ENCODE assay signal across 19 cellular contexts in the genomic region with DNA sequence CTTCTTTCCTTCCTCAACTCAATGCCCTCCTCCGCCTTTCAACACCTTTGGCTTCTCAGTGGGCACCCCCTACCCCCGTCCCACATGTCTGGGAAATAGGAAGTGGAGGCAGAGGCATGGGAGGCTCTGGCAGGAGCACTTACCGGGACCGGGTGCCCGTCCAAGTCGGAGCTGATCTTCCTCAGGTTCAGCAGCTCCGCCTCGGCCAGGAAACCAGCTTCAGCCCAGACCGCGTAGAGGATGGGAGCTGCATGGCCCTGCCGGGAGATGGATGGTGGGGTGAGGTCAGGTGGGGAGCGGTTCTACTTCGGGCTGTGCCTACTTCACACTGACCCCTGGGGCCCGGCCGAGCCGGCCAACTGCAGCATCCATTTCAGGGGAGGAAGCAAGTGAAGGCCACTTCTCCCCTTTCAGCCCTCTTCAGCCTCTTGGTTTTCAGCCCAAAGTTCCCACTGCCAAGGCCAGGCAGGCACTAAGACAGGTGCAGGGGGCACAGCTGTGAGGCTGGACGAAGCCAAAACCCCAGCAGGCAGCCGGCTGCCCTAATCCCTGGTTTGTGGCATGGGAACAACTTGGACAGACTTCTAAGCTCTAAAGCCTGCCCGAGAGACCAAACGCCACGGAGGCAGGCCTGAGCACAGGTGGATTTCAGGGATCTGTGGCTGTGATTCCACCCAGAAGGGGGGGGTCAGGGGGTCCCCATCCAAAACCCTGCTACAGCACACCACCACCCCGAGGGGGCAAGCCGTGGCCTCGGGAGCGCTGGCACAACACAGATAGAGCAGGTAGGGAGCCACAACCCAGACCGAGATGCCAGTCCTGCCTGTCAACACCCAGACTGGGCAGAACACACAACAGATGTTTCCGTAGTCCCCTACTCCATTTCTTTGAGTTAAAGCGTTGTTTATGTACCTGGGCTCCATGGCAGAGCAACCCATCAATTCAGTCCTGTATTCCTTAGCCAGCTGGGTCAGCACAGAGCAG. TPM values are rescaled to one million over a fixed set of nuclear protein-coding genes. Genes with fewer than 3 reads are reported as not detected.
A peak's percentile ranks its signal among the peaks of the same experiment; 100 is the strongest.
DNase-seq lines count a peak whose midpoint lies in the region; TF ChIP-seq lines count a peak whose summit lies in the region.
"Had no signal": no experiment of that assay in that cellular context is flagged by ENCODE, and none has a peak within 500 bp of the region (broad histone marks: within the 10 kb centered on the region; RNA-seq: fewer than 3 reads in every experiment).

No MANE protein-coding gene starts in this region.

- POLR2A ChIA-PET in RWPE1 (lab: Yijun Ruan, JAX; ENCODE audit: low non-redundant PET) = interaction anchor here (0.5 kb wide), 1 partner anchor 520 kb away, joined by 6 read pairs; no protein-coding TSS in a partner anchor

- H3K4me1 Mint-ChIP-seq in osteocyte (ENCODE audit: unreplicated experiment) = peaks cover 81% of the 10 kb centered on the region

- in situ Hi-C loops in G401 (cut with HindIII; ENCODE audit: low sequenced_read_pairs) = no loop called here

- intact Hi-C loops in esophagus muscularis mucosa (cut with DNase I) = no loop called here

- DNase-seq in G401 (ENCODE audit: low spot score) = peak; percentile 53
- DNase-seq in RWPE1 (ENCODE audit: low spot score) = no peak
- no peak for DNase-seq in esophagus muscularis mucosa (ENCODE audit: extremely low spot score)
- no peak for DNase-seq in osteocyte (ENCODE audit: extremely low spot score, unreplicated experiment)
- DNase-seq in NCI-H1105 (lab: John Stamatoyannopoulos, UW) = no peak
- no peak for DNase-seq in DMS153 treated with DMSO at 0.1 percent for 48 hours (lab: John Stamatoyannopoulos, UW; ENCODE audit: unreplicated experiment)
- no peak for DNase-seq in HuH-7 (ENCODE audit: low spot score)
- DNase-seq in NK-92 (lab: John Stamatoyannopoulos, UW; ENCODE audit: unreplicated experiment) = no peak
- DNase-seq: anterior cingulate cortex; DMS 273 treated with DMSO at 0.1 percent for 48 hours; NCI-H2107; NCI-H748 treated with DMSO at 0.1 percent for 48 hours; stimulated activated CD4-positive, alpha-beta T cell treated with anti-CD3 and anti-CD28 coated beads, Interleukin-4, amount 100 ng/mL, for 24 hours; stimulated activated CD8-positive, alpha-beta memory T cell treated with anti-CD3 and anti-CD28 coated beads, Interleukin-4, amount 100 ng/mL, for 48 hours; T-cell; testis had no signal

- WGBS in esophagus muscularis mucosa = 90% methylated on average over 22 of the region's 28 CpGs

- H3K4me3 Mint-ChIP-seq in osteocyte (ENCODE audit: unreplicated experiment) = no peak overlapping the region
- H3K4me3 Mint-ChIP-seq: B cell, mesothelial cell of epicardium, T-cell had no signal

- TF ChIP-seq CTCF in RWPE1 (conservative IDR thresholded peaks at IDR 0.05; ENCODE audit: low read depth) (no peak), esophagus muscularis mucosa (IDR thresholded peaks at IDR 0.05) (no peak), osteocyte (IDR thresholded peaks at IDR 0.05) (no peak)

- no peak overlapping the region for H3K4me3 ChIP-seq in esophagus muscularis mucosa
- H3K4me3 ChIP-seq: coronary artery, testis had no signal

- H3K27ac ChIP-seq in RWPE1 (peak overlapping the region; percentile 96), esophagus muscularis mucosa (replicated peaks in 1 of 4) (peak overlapping the region in 3 of 4 donors; percentile 50 to 62 (median 57))
- H3K27ac ChIP-seq: testis had no signal

- no peaks in the 10 kb centered on the region for H3K27me3 Mint-ChIP-seq in osteocyte (ENCODE audit: unreplicated experiment)
- H3K27me3 Mint-ChIP-seq: B cell, T-cell had no signal

- peaks cover 43 to 61% (median 58%) of the 10 kb centered on the region in 4 donors for H3K36me3 ChIP-seq in esophagus muscularis mucosa

- peaks cover 35% of the 10 kb centered on the region for H3K36me3 Mint-ChIP-seq in osteocyte (ENCODE audit: unreplicated experiment)

- TF ChIP-seq EP300 in esophagus muscularis mucosa (IDR thresholded peaks at IDR 0.05) = no peak

- no peaks in the 10 kb centered on the region for H3K9me3 Mint-ChIP-seq in osteocyte (ENCODE audit: unreplicated experiment)
- H3K9me3 Mint-ChIP-seq: T-cell had no signal

- TF ChIP-seq POLR2A in esophagus muscularis mucosa (IDR thresholded peaks at IDR 0.05; ENCODE audit: low read depth) = no peak

- CTCF ChIA-PET in RWPE1 (lab: Yijun Ruan, JAX) = no interaction called here

- no peaks in the 10 kb centered on the region for H3K9me3 ChIP-seq in esophagus muscularis mucosa
- H3K9me3 ChIP-seq: testis had no signal

- no peaks in the 10 kb centered on the region for H3K27me3 ChIP-seq in esophagus muscularis mucosa
- H3K27me3 ChIP-seq: testis had no signal

- peak overlapping the region; percentile 95 for H3K27ac Mint-ChIP-seq in osteocyte (ENCODE audit: unreplicated experiment)
- H3K27ac Mint-ChIP-seq: B cell, T-cell had no signal

- H3K4me1 ChIP-seq in esophagus muscularis mucosa = peaks cover 70 to 91% (median 82%) of the 10 kb centered on the region in 4 donors

RNA-seq across cellular contexts. Expression of gene TKT, which starts 14.5 kb away (rescaled TPM):
- total RNA-seq in G401 (2014; rRNA removed; shearing (Covaris generic)) = 976 and 1,104 TPM in 2 replicates
- total RNA-seq in esophagus muscularis mucosa (100 to 1,000 TPM; 295 to 524 (median 378) TPM), osteocyte (480 and 494 TPM in 2 replicates)
